In the genomic region with DNA sequence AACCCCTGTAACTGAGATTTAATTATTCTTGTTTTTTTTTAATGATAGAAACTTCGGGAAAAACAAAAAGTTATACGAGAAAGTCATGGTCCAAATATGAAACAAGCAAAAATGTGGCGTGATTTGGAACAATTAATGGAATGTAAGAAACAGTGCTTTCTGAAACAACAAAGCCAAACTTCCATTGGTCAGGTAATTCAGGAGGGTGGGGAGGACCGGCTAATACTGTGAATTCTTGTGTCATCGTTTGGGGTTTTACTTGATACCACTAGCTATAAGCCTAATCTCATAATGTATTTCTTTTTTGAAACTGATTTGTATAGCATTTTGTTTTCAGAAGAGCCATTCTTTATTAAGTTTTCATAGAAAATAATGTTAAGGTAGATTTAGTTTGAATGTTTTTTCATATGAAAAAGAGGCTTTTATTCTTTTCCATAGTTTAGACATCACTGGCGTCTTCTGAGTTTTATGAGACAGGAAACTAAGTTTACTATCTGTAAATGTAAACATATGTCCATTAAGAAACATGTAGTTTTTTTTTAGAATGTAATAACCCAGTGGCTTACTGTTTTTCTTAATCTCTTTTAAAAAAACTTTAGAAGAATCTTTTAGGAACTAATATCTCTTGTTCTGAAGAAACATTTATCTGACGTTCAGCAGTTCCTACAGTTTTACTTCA, we compare ENCODE assay signal across 22 cellular contexts.
"Had no signal": no experiment of that assay in that cellular context is flagged by ENCODE, and none has a peak within 500 bp of the region (broad histone marks: within the 10 kb centered on the region; RNA-seq: fewer than 3 reads in every experiment).

No MANE protein-coding gene starts in this region.

- H3K27ac Mint-ChIP-seq: activated CD4-positive, alpha-beta T cell treated with anti-CD3 and anti-CD28 coated beads, Interleukin-2, amount 10 ng/mL, durations not matched to agents 7 days and 5 days; activated CD8-positive, alpha-beta T cell treated with anti-CD3 and anti-CD28 coated beads, Interleukin-2, amount 10 ng/mL, durations not matched to agents 7 days and 5 days; activated naive CD8-positive, alpha-beta T cell treated with anti-CD3 and anti-CD28 coated beads, Interleukin-2, amount 50 U/mL, for 24 hours; activated T-helper 1 cell treated with anti-CD3 and anti-CD28 coated beads, Interleukin-12 subunit alpha, Interleukin-12 subunit beta, Interleukin-2, Interleukin-4 antibody, amounts not matched to agents 30 ng/mL and 10 ng/mL and 1 ng/mL, durations not matched to agents 14 hours and 24 hours and 36 hours; memory B cell; stimulated activated memory B cell treated with anti-CD40 and anti-IgM and Interleukin-4, amounts not matched to agents 10 μg/mL and 1 μg/mL and 100 μg/mL, for 72 hours; type B pancreatic cell had no signal

- H3K4me1 ChIP-seq: right lobe of liver had no signal

- H3K27ac ChIP-seq: right lobe of liver, skin epidermis, testis, WERI-Rb-1 had no signal

- H3K9me3 ChIP-seq: right lobe of liver, testis had no signal

- H3K36me3 ChIP-seq: right lobe of liver, WERI-Rb-1 had no signal

- H3K9me3 Mint-ChIP-seq: neural crest cell; stimulated activated memory B cell treated with anti-CD40 and anti-IgM and Interleukin-4, amounts not matched to agents 10 μg/mL and 1 μg/mL and 100 μg/mL, for 72 hours had no signal

- H3K4me3 ChIP-seq: right lobe of liver, skin epidermis, testis had no signal

- DNase-seq: activated CD4-positive, alpha-beta T cell treated with anti-CD3 and anti-CD28 coated beads, Interleukin-2, amount 10 ng/mL, durations not matched to agents 7 days and 5 days; activated CD4-positive, CD25-positive, alpha-beta regulatory T cell treated with anti-CD3 and anti-CD28 coated beads, Interleukin-2, amount 50 U/mL, for 72 hours; activated CD8-positive, alpha-beta T cell treated with anti-CD3 and anti-CD28 coated beads, Interleukin-2, amount 10 ng/mL, durations not matched to agents 7 days and 5 days; activated gamma-delta T cell; activated naive CD4-positive, alpha-beta T cell treated with anti-CD3 and anti-CD28 coated beads, Interleukin-2, amount 50 U/mL, for 16 hours; activated naive CD8-positive, alpha-beta T cell treated with anti-CD3 and anti-CD28 coated beads, Interleukin-2, amount 50 U/mL, for 24 hours; dermis blood vessel endothelial cell; effector CD8-positive, alpha-beta T cell; foreskin melanocyte; hippocampal formation; naive B cell; occipital lobe; right lobe of liver; T-helper 1 cell; testis; WERI-Rb-1 had no signal

- H3K4me3 Mint-ChIP-seq: activated CD4-positive, alpha-beta T cell treated with anti-CD3 and anti-CD28 coated beads, Interleukin-2, amount 10 ng/mL, durations not matched to agents 7 days and 5 days; activated CD8-positive, alpha-beta T cell treated with anti-CD3 and anti-CD28 coated beads, Interleukin-2, amount 10 ng/mL, durations not matched to agents 7 days and 5 days; activated naive CD8-positive, alpha-beta T cell treated with anti-CD3 and anti-CD28 coated beads, Interleukin-2, amount 50 U/mL, for 24 hours; activated T-helper 1 cell treated with anti-CD3 and anti-CD28 coated beads, Interleukin-12 subunit alpha, Interleukin-12 subunit beta, Interleukin-2, Interleukin-4 antibody, amounts not matched to agents 30 ng/mL and 10 ng/mL and 1 ng/mL, durations not matched to agents 14 hours and 24 hours and 36 hours; memory B cell; naive B cell; neural crest cell; stimulated activated memory B cell treated with anti-CD40 and anti-IgM and Interleukin-4, amounts not matched to agents 10 μg/mL and 1 μg/mL and 100 μg/mL, for 72 hours; type B pancreatic cell had no signal

- H3K27me3 ChIP-seq: right lobe of liver, testis had no signal

- H3K36me3 Mint-ChIP-seq: naive B cell had no signal

- H3K4me1 Mint-ChIP-seq: activated CD4-positive, alpha-beta T cell treated with anti-CD3 and anti-CD28 coated beads, Interleukin-2, amount 10 ng/mL, durations not matched to agents 7 days and 5 days; activated naive CD8-positive, alpha-beta T cell treated with anti-CD3 and anti-CD28 coated beads, Interleukin-2, amount 50 U/mL, for 24 hours; memory B cell; naive B cell; neural crest cell; stimulated activated memory B cell treated with anti-CD40 and anti-IgM and Interleukin-4, amounts not matched to agents 10 μg/mL and 1 μg/mL and 100 μg/mL, for 72 hours had no signal

- H3K27me3 Mint-ChIP-seq: activated naive CD8-positive, alpha-beta T cell treated with anti-CD3 and anti-CD28 coated beads, Interleukin-2, amount 50 U/mL, for 24 hours; memory B cell; naive B cell; stimulated activated memory B cell treated with anti-CD40 and anti-IgM and Interleukin-4, amounts not matched to agents 10 μg/mL and 1 μg/mL and 100 μg/mL, for 72 hours; type B pancreatic cell had no signal
